In the genomic region with DNA sequence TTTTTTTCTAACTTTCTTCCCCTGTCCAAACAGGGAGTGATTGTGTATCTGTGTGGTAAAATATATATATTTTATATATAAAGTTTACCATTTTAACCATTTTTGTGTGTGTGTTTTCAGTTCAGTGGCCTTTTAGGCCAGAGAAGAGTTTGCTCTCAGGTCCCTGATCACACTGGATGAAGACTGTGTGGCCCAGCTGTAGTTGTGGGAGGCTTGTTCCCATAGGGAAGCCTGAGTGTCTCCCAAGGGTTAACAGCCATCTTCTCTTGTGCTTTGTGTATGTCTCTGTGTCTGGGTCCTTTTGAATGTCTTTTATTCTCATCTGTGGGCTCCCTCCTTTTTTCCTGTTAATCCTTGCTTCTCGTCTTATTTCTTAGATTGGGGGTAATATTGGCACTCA, we compare ENCODE assay signal across 20 cellular contexts. TPM values are rescaled to one million over a fixed set of nuclear protein-coding genes. Genes with fewer than 3 reads are reported as not detected.
A peak's percentile ranks its signal among the peaks of the same experiment; 100 is the strongest.
DNase-seq lines count a peak whose midpoint lies in the region; ATAC-seq and TF ChIP-seq lines count a peak whose summit lies in the region.
"Had no signal": no experiment of that assay in that cellular context is flagged by ENCODE, and none has a peak within 500 bp of the region (broad histone marks: within the 10 kb centered on the region; RNA-seq: fewer than 3 reads in every experiment).

No MANE protein-coding gene starts in this region.

- H3K4me2 ChIP-seq in KMS-11 (peak overlapping the region; percentile 69), neuronal stem cell (ENCODE audit: insufficient read depth, low read length, poor library complexity, severe bottlenecking) (no peak overlapping the region)

- no CpG with 5 or more reads among the region's 1 CpG for WGBS in neuronal stem cell (ENCODE audit: extremely low coverage in 2 of 2, insufficient read length in 2 of 2, insufficient replicate concordance in 1 of 2), 2 donors

- H3K4me1 ChIP-seq in KMS-11 (ENCODE audit: low read depth, poor library complexity, severe bottlenecking) (peaks cover 31% of the 10 kb centered on the region), neuronal stem cell (ENCODE audit: control insufficient read depth in 2 of 2, insufficient read depth in 1 of 2, low read depth in 1 of 2, low read length in 2 of 2) (peaks cover 3 to 8% of the 10 kb centered on the region in 2 donors), Peyer's patch (no peaks in the 10 kb centered on the region)
- H3K4me1 ChIP-seq: psoas muscle had no signal

- H3K9me3 ChIP-seq in neuronal stem cell (replicated peaks in 1 of 2; ENCODE audit: control insufficient read depth in 2 of 2, insufficient read depth in 1 of 2, low read depth in 1 of 2, low read length in 2 of 2) (peaks cover 0 to 2% of the 10 kb centered on the region in 2 donors), Peyer's patch (no peaks in the 10 kb centered on the region)
- H3K9me3 ChIP-seq: HAP-1, psoas muscle had no signal

- H3K9ac ChIP-seq in KMS-11 (peak overlapping the region; percentile 32; the same call in 1 of the 2 replicates), neuronal stem cell (ENCODE audit: low read depth, low read length, poor library complexity) (no peak overlapping the region)

- ATAC-seq in GM19328 (IDR thresholded peaks at IDR 0.05; ENCODE audit: unreplicated experiment) = peak; percentile 6
- peak; percentile 8 for ATAC-seq in HG02870 (IDR thresholded peaks at IDR 0.05; ENCODE audit: unreplicated experiment)
- ATAC-seq in Right ventricle myocardium superior (ENCODE audit: poor library complexity) = no peak
- ATAC-seq: activated CD8-positive, alpha-beta memory T cell treated with anti-CD3 and anti-CD28 coated beads, Interleukin-2, amount 10 ng/mL, durations not matched to agents 7 days and 5 days; activated naive CD8-positive, alpha-beta T cell treated with anti-CD3 and anti-CD28 coated beads, Interleukin-2, amount 50 U/mL, for 24 hours; PC-3; psoas muscle had no signal

- no peak for DNase-seq in neuronal stem cell (ENCODE audit: low spot score)
- DNase-seq in Peyer's patch = no peak
- no peak for DNase-seq in foreskin melanocyte
- DNase-seq in Right ventricle myocardium superior = no peak
- DNase-seq in activated CD8-positive, alpha-beta memory T cell treated with anti-CD3 and anti-CD28 coated beads, Interleukin-2, amount 50 U/mL, for 4 hours = no peak
- DNase-seq: activated CD8-positive, alpha-beta memory T cell treated with anti-CD3 and anti-CD28 coated beads, Interleukin-2, amount 10 ng/mL, durations not matched to agents 7 days and 5 days; activated naive CD8-positive, alpha-beta T cell treated with anti-CD3 and anti-CD28 coated beads, Interleukin-2, amount 50 U/mL, for 24 hours; brain microvascular endothelial cell; foreskin fibroblast; kidney glomerular epithelial cell; MV-4-11; NCI-H2107; PC-3; psoas muscle; stimulated activated CD8-positive, alpha-beta memory T cell treated with anti-CD3 and anti-CD28 coated beads, Interleukin-4, amount 100 ng/mL, for 48 hours had no signal

- H3K4me3 ChIP-seq in KMS-11 (IDR thresholded peaks at IDR 0.05; ENCODE audit: insufficient read depth, low read depth, low read length) = no peak overlapping the region
- no peak overlapping the region for H3K4me3 ChIP-seq in neuronal stem cell (ENCODE audit: low read length in 2 of 2)
- no peak overlapping the region for H3K4me3 ChIP-seq in Peyer's patch
- H3K4me3 ChIP-seq: coronary artery, HAP-1, psoas muscle had no signal

- no peak overlapping the region for H3K23ac ChIP-seq in neuronal stem cell (ENCODE audit: low read depth, low read length, poor library complexity)

- no peak overlapping the region for H3K4ac ChIP-seq in neuronal stem cell (ENCODE audit: low read length)

- TF ChIP-seq CTCF in KMS-11 (conservative IDR thresholded peaks at IDR 0.05; ENCODE audit: low read depth, low read length) (no peak), Peyer's patch (IDR thresholded peaks at IDR 0.05) (no peak)

- TF ChIP-seq POLR2A in Peyer's patch (IDR thresholded peaks at IDR 0.05) = no peak

- H3K36me3 ChIP-seq in KMS-11 (ENCODE audit: insufficient read depth) = no peaks in the 10 kb centered on the region
- H3K36me3 ChIP-seq in neuronal stem cell (replicated peaks in 1 of 2; ENCODE audit: control insufficient read depth in 2 of 2, insufficient read depth in 2 of 2, low read length in 2 of 2) = peaks cover 3 to 36% of the 10 kb centered on the region in 2 donors
- H3K36me3 ChIP-seq in Peyer's patch = peaks cover 0 to 2% (median 0%) of the 10 kb centered on the region in 3 donors
- H3K36me3 ChIP-seq: brain microvascular endothelial cell had no signal

- H2BK5ac ChIP-seq in neuronal stem cell (ENCODE audit: low read length) = no peak overlapping the region

- H2BK120ac ChIP-seq in neuronal stem cell (ENCODE audit: low read depth, low read length) = no peak overlapping the region

- no peak overlapping the region for H2BK12ac ChIP-seq in neuronal stem cell (ENCODE audit: low read length)

- peak overlapping the region; percentile 62 for H3K27ac ChIP-seq in KMS-11
- peak overlapping the region; percentile 58 for H3K27ac ChIP-seq in neuronal stem cell (replicated peaks; ENCODE audit: low read length)
- no peak overlapping the region for H3K27ac ChIP-seq in Peyer's patch
- H3K27ac ChIP-seq: brain microvascular endothelial cell, coronary artery, psoas muscle had no signal

- H2BK15ac ChIP-seq in neuronal stem cell (ENCODE audit: low read length) = no peak overlapping the region

- H3K27me3 ChIP-seq in KMS-11 (ENCODE audit: insufficient read depth, low read depth) = no peaks in the 10 kb centered on the region
- H3K27me3 ChIP-seq in neuronal stem cell (ENCODE audit: control insufficient read depth in 3 of 3, insufficient read depth in 3 of 3, low read depth in 1 of 3, low read length in 3 of 3) = no peaks in the 10 kb centered on the region
- H3K27me3 ChIP-seq in Peyer's patch = no peaks in the 10 kb centered on the region
- H3K27me3 ChIP-seq: brain microvascular endothelial cell had no signal

- intact Hi-C loops in Right ventricle myocardium superior (cut with DNase I) = no loop called here

- no peaks in the 10 kb centered on the region for H4K20me1 ChIP-seq in KMS-11 (ENCODE audit: insufficient read depth)

- H3K79me1 ChIP-seq in neuronal stem cell (ENCODE audit: low read depth, low read length) = no peaks in the 10 kb centered on the region

- no peak overlapping the region for H4K91ac ChIP-seq in neuronal stem cell (ENCODE audit: low read depth, low read length, poor library complexity)

- H3K14ac ChIP-seq in neuronal stem cell (ENCODE audit: low read length) = no peak overlapping the region

- H3K18ac ChIP-seq in neuronal stem cell (ENCODE audit: low read length) = no peak overlapping the region

- H2AK5ac ChIP-seq in neuronal stem cell (ENCODE audit: low read depth, low read length) = no peak overlapping the region

- H4K8ac ChIP-seq in neuronal stem cell (ENCODE audit: low read depth, low read length) = no peak overlapping the region

- H3K79me2 ChIP-seq in KMS-11 (ENCODE audit: insufficient read depth, low read depth) = no peaks in the 10 kb centered on the region

- H2AFZ ChIP-seq in KMS-11 (ENCODE audit: low read depth) = 0 out of 2 replicates have a peak overlapping the region, but pooled peaks have one; percentile 16
- H2AFZ ChIP-seq in neuronal stem cell (ENCODE audit: low read length) = peak overlapping the region; percentile 6

RNA-seq across cellular contexts. Expression of gene CGRRF1, which starts 23.4 kb away (rescaled TPM):
- 18.5 TPM for polyA plus RNA-seq in neuronal stem cell (2013, experiment 1 of 2)
- 20.2 TPM for polyA plus RNA-seq in neuronal stem cell (2013, experiment 2 of 2)
- total RNA-seq in Peyer's patch (10 to 100 TPM; 11.6 to 26.8 (median 19.0) TPM), Right ventricle myocardium superior (15.1 TPM)

RNA-seq across cellular contexts. Expression of gene SAMD4A, which starts 33.8 kb away (rescaled TPM):
- 5.1 TPM for polyA plus RNA-seq in neuronal stem cell (2013, experiment 1 of 2)
- polyA plus RNA-seq in neuronal stem cell (2013, experiment 2 of 2) = 6.0 TPM
- total RNA-seq in Peyer's patch (10 to 100 TPM; 17.0 to 39.6 (median 21.3) TPM), Right ventricle myocardium superior (149 TPM)

RNA-seq across cellular contexts. Expression of gene GMFB, which starts 44.3 kb away (rescaled TPM):
- 54.7 TPM for polyA plus RNA-seq in neuronal stem cell (2013, experiment 1 of 2)
- polyA plus RNA-seq in neuronal stem cell (2013, experiment 2 of 2) = 55.2 TPM
- total RNA-seq in Peyer's patch = 10 to 100 TPM; 35.5 to 60.9 (median 41.3) TPM
- 27.6 TPM for total RNA-seq in Right ventricle myocardium superior

Comparison
In these comparisons a context has a peak if more than half of its experiments do, and no peak if none do; other contexts are left out.
1. H3K27ac ChIP-seq: peak in KMS-11 (single experiment) and neuronal stem cell (single experiment); none in Peyer's patch (0 of 4).